Comparison of ENCODE assay signal across 9 cellular contexts in the genomic region with DNA sequence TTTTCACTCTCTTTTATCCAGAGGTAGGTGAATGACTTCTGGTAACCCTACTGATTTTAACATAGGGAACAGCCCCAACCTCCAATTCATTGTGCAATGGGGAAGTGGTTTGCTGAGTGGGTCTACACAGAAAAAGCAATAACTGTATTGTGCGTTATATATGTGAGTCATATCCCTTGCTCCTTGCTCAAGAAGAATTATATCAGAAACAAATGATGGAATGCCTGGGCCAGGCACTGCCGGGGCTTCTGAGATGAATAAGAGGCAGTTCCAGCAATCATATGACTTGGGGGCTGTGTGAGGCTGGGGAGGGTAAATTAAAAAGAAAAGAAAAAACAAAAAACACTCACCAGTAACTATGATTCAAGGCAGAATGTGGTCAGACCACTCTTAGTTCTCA.
A peak's percentile ranks its signal among the peaks of the same experiment; 100 is the strongest.
DNase-seq lines count a peak whose midpoint lies in the region; ATAC-seq, FAIRE-seq and TF ChIP-seq lines count a peak whose summit lies in the region.
"Had no signal": no experiment of that assay in that cellular context is flagged by ENCODE, and none has a peak within 500 bp of the region (broad histone marks: within the 10 kb centered on the region; RNA-seq: fewer than 3 reads in every experiment).

No MANE protein-coding gene starts in this region.

- no peak overlapping the region for H4K8ac ChIP-seq in mesendoderm (ENCODE audit: low read depth, low read length)

- peak; percentile 47 for DNase-seq in Caki2 (ENCODE audit: low read depth)
- DNase-seq in NOMO-1 treated with dmso at 0.1 percent for 144 hours (lab: John Stamatoyannopoulos, UW; ENCODE audit: unreplicated experiment) = peak; percentile 84
- peak; percentile 80 for DNase-seq in endothelial cell of umbilical vein (ENCODE audit: low read depth, low spot score)
- no peak for DNase-seq in mesendoderm
- no peak for DNase-seq in glutamatergic neuron
- DNase-seq in frontal cortex (ENCODE audit: low spot score in 2 of 2) = no peak

- no peak overlapping the region for H2AFZ ChIP-seq in endothelial cell of umbilical vein (ENCODE audit: low read depth, low read length)

- H3K18ac ChIP-seq in mesendoderm (ENCODE audit: low read length) = no peak overlapping the region

- no peak overlapping the region for H3K56ac ChIP-seq in mesendoderm (ENCODE audit: low read length)

- intact Hi-C loops in endothelial cell of umbilical vein (cut with micrococcal nuclease) = no loop called here

- POLR2A ChIA-PET in endothelial cell of umbilical vein (lab: Charles Lee) = no interaction called here

- ATAC-seq in GM19324 (IDR thresholded peaks at IDR 0.05; ENCODE audit: low FRiP score, unreplicated experiment) = no peak

- no peak overlapping the region for H3K23ac ChIP-seq in mesendoderm (ENCODE audit: low read length)

- H3K4me1 ChIP-seq in endothelial cell of umbilical vein (ENCODE audit: control insufficient read depth, extremely low read depth, insufficient read depth, low read length) = no peaks in the 10 kb centered on the region
- peaks cover 42 to 58% of the 10 kb centered on the region in 2 experiments for H3K4me1 ChIP-seq in neutrophil (ENCODE audit: control insufficient read depth in 1 of 2, insufficient read depth in 1 of 2, low read depth in 1 of 2, low read length in 1 of 2)
- no peaks in the 10 kb centered on the region for H3K4me1 ChIP-seq in mesendoderm (ENCODE audit: control insufficient read depth, low read depth, low read length)

- no peaks in the 10 kb centered on the region for H3K36me3 Mint-ChIP-seq in glutamatergic neuron (ENCODE audit: unreplicated experiment)

- CTCF ChIA-PET in endothelial cell of umbilical vein (lab: Charles Lee) = interaction anchor here (0.7 to 1.6 kb wide), 2 partner anchors 9 to 144 kb away, joined by 4 to 5 read pairs; no protein-coding TSS in a partner anchor

- H3K79me2 ChIP-seq in endothelial cell of umbilical vein (ENCODE audit: control insufficient read depth, insufficient read depth, low read length) (no peaks in the 10 kb centered on the region), mesendoderm (ENCODE audit: control insufficient read depth, insufficient read depth, low read length) (no peaks in the 10 kb centered on the region)

- TF ChIP-seq CTCF in endothelial cell of umbilical vein (IDR thresholded peaks at IDR 0.05; ENCODE audit: extremely low read depth in 1 of 2, insufficient read depth in 1 of 2, low read depth in 1 of 2, low read length in 2 of 2) = no peak
- no peak for TF ChIP-seq CTCF in neutrophil (IDR thresholded peaks at IDR 0.05)
- no peak for TF ChIP-seq CTCF in glutamatergic neuron (IDR thresholded peaks at IDR 0.05; ENCODE audit: partially characterized antibody, unreplicated experiment)

- H2BK15ac ChIP-seq in mesendoderm (replicated peaks; ENCODE audit: low read depth) = no peak overlapping the region

- no peaks in the 10 kb centered on the region for H4K20me1 ChIP-seq in endothelial cell of umbilical vein (replicated peaks; ENCODE audit: control insufficient read depth, extremely low read depth, insufficient read depth, low read length)

- H3K27me3 Mint-ChIP-seq in glutamatergic neuron (ENCODE audit: unreplicated experiment) = peaks cover 2% of the 10 kb centered on the region

- H3K4me2 ChIP-seq in endothelial cell of umbilical vein (ENCODE audit: insufficient read depth, low read length) (no peak overlapping the region), mesendoderm (ENCODE audit: low read length) (no peak overlapping the region)

- WGBS in mesendoderm (ENCODE audit: extremely low coverage, insufficient coverage, low lambda C conversion rate) = no CpG with 5 or more reads among the region's 2 CpGs

- H3K4me3 Mint-ChIP-seq in glutamatergic neuron (ENCODE audit: unreplicated experiment) = no peak overlapping the region

- H3K4me3 ChIP-seq in endothelial cell of umbilical vein (replicated peaks in 1 of 3; ENCODE audit: insufficient read depth in 1 of 3, low read depth in 1 of 3, low read length in 3 of 3) (no peak overlapping the region), neutrophil (ENCODE audit: low read depth in 1 of 2, low read length in 1 of 2) (peak overlapping the region; percentile 1 to 50), mesendoderm (ENCODE audit: low read length) (no peak overlapping the region)

- no peaks in the 10 kb centered on the region for H3K9me1 ChIP-seq in endothelial cell of umbilical vein (replicated peaks; ENCODE audit: control insufficient read depth, extremely low read depth, insufficient read depth, low read length)

- H2AK5ac ChIP-seq in mesendoderm (ENCODE audit: low read length) = no peak overlapping the region

- H3K27ac Mint-ChIP-seq in glutamatergic neuron (ENCODE audit: unreplicated experiment) = no peak overlapping the region

- no peaks in the 10 kb centered on the region for H3K9me3 ChIP-seq in endothelial cell of umbilical vein (replicated peaks; ENCODE audit: control insufficient read depth, insufficient read depth, low read length)
- H3K9me3 ChIP-seq in neutrophil = no peaks in the 10 kb centered on the region

- dilution Hi-C loops in endothelial cell of umbilical vein (cut with MboI; ENCODE audit: extremely low pct_ligation_motif_present, low sequenced_read_pairs) = no loop called here

- no peaks in the 10 kb centered on the region for H3K79me1 ChIP-seq in mesendoderm (ENCODE audit: low read length)

- no peak overlapping the region for H2BK5ac ChIP-seq in mesendoderm (ENCODE audit: low read length)

- no peaks in the 10 kb centered on the region for H3K9me3 Mint-ChIP-seq in glutamatergic neuron (ENCODE audit: unreplicated experiment)

- H3K4me1 Mint-ChIP-seq in glutamatergic neuron (ENCODE audit: low read depth, unreplicated experiment) = peaks cover 4% of the 10 kb centered on the region

- FAIRE-seq in endothelial cell of umbilical vein (lab: Jason Lieb, UNC) (no peak), frontal cortex (lab: Jason Lieb, UNC) (no peak)
- FAIRE-seq: GM18507 had no signal

- in situ Hi-C loops in Caki2 (cut with HindIII; ENCODE audit: low pct_unique_long_range_greater_than_20kb, low sequenced_read_pairs) = no loop called here

- H3K4ac ChIP-seq in mesendoderm (ENCODE audit: low read depth, low read length) = no peak overlapping the region

- no peak overlapping the region for H2BK120ac ChIP-seq in mesendoderm (ENCODE audit: low read depth, low read length)

- H4K5ac ChIP-seq in mesendoderm (ENCODE audit: low read length) = no peak overlapping the region

- H3K27me3 ChIP-seq in endothelial cell of umbilical vein (ENCODE audit: control insufficient read depth in 2 of 2, insufficient read depth in 2 of 2, low read length in 2 of 2) (no peaks in the 10 kb centered on the region), neutrophil (no peaks in the 10 kb centered on the region), mesendoderm (ENCODE audit: insufficient read depth, low read length, poor library complexity) (no peaks in the 10 kb centered on the region)

- BruUV-seq in endothelial cell of umbilical vein (replicated peaks; lab: Mats Ljungman, UMichigan) = no TSS peak

- TF ChIP-seq POLR2A in endothelial cell of umbilical vein (IDR thresholded peaks at IDR 0.05; ENCODE audit: low read depth, low read length) = no peak

- H3K36me3 ChIP-seq in endothelial cell of umbilical vein (ENCODE audit: control insufficient read depth in 2 of 2, extremely low read depth in 1 of 2, insufficient read depth in 2 of 2, low read length in 2 of 2) (no peaks in the 10 kb centered on the region), neutrophil (no peaks in the 10 kb centered on the region), mesendoderm (ENCODE audit: control insufficient read depth, insufficient read depth, low read length) (no peaks in the 10 kb centered on the region)

- H3K9ac ChIP-seq in endothelial cell of umbilical vein (replicated peaks; ENCODE audit: extremely low read depth, insufficient read depth, low read length) (no peak overlapping the region), mesendoderm (ENCODE audit: low read length) (no peak overlapping the region)

- no peak overlapping the region for H3K27ac ChIP-seq in endothelial cell of umbilical vein (ENCODE audit: insufficient read depth, low read depth, low read length)
- H3K27ac ChIP-seq in neutrophil = peak overlapping the region; percentile 92
- H3K27ac ChIP-seq in mesendoderm (ENCODE audit: low read depth, low read length) = no peak overlapping the region

TF ChIP-seq in endothelial cell of umbilical vein, 7 proteins besides CTCF, POLR2A, EP300 and RAD21:
- TF ChIP-seq GATA2 (IDR thresholded peaks at IDR 0.05; ENCODE audit: insufficient read depth, insufficient read length, low read depth, low read length) = no peak
- TF ChIP-seq EZH2 (IDR thresholded peaks at IDR 0.05; ENCODE audit: borderline replicate concordance, low read depth, low read length, severe bottlenecking) = no peak
- TF ChIP-seq, protein P1, sequence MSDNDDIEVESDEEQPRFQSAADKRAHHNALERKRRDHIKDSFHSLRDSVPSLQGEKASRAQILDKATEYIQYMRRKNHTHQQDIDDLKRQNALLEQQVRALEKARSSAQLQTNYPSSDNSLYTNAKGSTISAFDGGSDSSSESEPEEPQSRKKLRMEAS (IDR thresholded peaks at IDR 0.05; ENCODE audit: insufficient read depth, insufficient read length) = no peak
- TF ChIP-seq JUN (IDR thresholded peaks at IDR 0.05; ENCODE audit: borderline replicate concordance, insufficient read depth, insufficient read length, low read depth) = peak; percentile 62
- TF ChIP-seq FOS (IDR thresholded peaks at IDR 0.05; ENCODE audit: borderline replicate concordance, insufficient read depth, low read length) = peak; percentile 78
- no peak for TF ChIP-seq MYC (IDR thresholded peaks at IDR 0.05; ENCODE audit: low read depth, low read length)
- no peak for TF ChIP-seq POLR2AphosphoS5 (IDR thresholded peaks at IDR 0.05; ENCODE audit: insufficient read depth, low read depth, low read length)

Comparison
In these comparisons a context has a peak if more than half of its experiments do, and no peak if none do; other contexts are left out.
1. DNase-seq: peak in Caki2 (single experiment), NOMO-1 treated with dmso at 0.1 percent for 144 hours (single experiment) and endothelial cell of umbilical vein (single experiment); none in mesendoderm (single experiment), glutamatergic neuron (single experiment) and frontal cortex (0 of 2).
2. H3K4me3 ChIP-seq: peak in neutrophil (2 of 2); none in endothelial cell of umbilical vein (0 of 3) and mesendoderm (single experiment).